In genomic region chr12:12267801-12268200, GRCh38 we compare ENCODE assay signal across 8 cellular contexts. TPM values are rescaled to one million over a fixed set of nuclear protein-coding genes. Genes with fewer than 3 reads are reported as not detected.
DNase-seq lines count a peak whose midpoint lies in the region; ATAC-seq lines count a peak whose summit lies in the region.

No MANE protein-coding gene starts in this region.

- no peaks in the 10 kb centered on the region for H3K9me3 Mint-ChIP-seq in naive B cell

- peaks cover 21 to 43% (median 41%) of the 10 kb centered on the region in 3 donors for H3K27me3 Mint-ChIP-seq in naive B cell

- ATAC-seq in naive B cell (ENCODE audit: low read depth in 2 of 2): no peak
- ATAC-seq in HG02884 (IDR thresholded peaks at IDR 0.05; ENCODE audit: unreplicated experiment): no peak

- H3K4me3 Mint-ChIP-seq in naive B cell: peak overlapping the region; percentile 84 to 93 (median 91)

- peak overlapping the region in 1 of 6 donors; percentile 28 for H3K27ac Mint-ChIP-seq in naive B cell

- DNase-seq in DMS 273 (lab: John Stamatoyannopoulos, UW; ENCODE audit: unreplicated experiment) (peak; percentile 34), DMS 273 treated with DMSO at 0.1 percent for 48 hours (lab: John Stamatoyannopoulos, UW) (no peak), NCI-H187 treated with DMSO at 0.1 percent for 48 hours (lab: John Stamatoyannopoulos, UW) (peak; percentile 28), cerebellar cortex (ENCODE audit: low spot score) (peak; percentile 29), naive B cell (no peak), NK-92 (lab: John Stamatoyannopoulos, UW; ENCODE audit: unreplicated experiment) (no peak), COLO829 (ENCODE audit: low spot score) (no peak)

- no peaks in the 10 kb centered on the region for H3K36me3 Mint-ChIP-seq in naive B cell

- H3K4me1 Mint-ChIP-seq in naive B cell: peaks cover 21 to 31% (median 28%) of the 10 kb centered on the region in 3 donors

RNA-seq across cellular contexts. Expression of gene LRP6, which starts 1.0 kb away (rescaled TPM):
- polyA plus RNA-seq in naive B cell (ENCODE audit: low read depth in 6 of 6): 1 to 10 TPM in 2 of 6 donors, under 1 TPM in 2, not detected in 2; 0.48 to 1.2 (median 0.87) TPM

Comparison
In these comparisons a context has a peak if more than half of its experiments do, and no peak if none do; other contexts are left out.
1. DNase-seq: peak in DMS 273 (single experiment), NCI-H187 treated with DMSO at 0.1 percent for 48 hours (single experiment) and cerebellar cortex (single experiment); none in DMS 273 treated with DMSO at 0.1 percent for 48 hours (single experiment), naive B cell (single experiment), NK-92 (single experiment) and COLO829 (single experiment).